ENCODE assay signal across 8 cellular contexts in the genomic region with DNA sequence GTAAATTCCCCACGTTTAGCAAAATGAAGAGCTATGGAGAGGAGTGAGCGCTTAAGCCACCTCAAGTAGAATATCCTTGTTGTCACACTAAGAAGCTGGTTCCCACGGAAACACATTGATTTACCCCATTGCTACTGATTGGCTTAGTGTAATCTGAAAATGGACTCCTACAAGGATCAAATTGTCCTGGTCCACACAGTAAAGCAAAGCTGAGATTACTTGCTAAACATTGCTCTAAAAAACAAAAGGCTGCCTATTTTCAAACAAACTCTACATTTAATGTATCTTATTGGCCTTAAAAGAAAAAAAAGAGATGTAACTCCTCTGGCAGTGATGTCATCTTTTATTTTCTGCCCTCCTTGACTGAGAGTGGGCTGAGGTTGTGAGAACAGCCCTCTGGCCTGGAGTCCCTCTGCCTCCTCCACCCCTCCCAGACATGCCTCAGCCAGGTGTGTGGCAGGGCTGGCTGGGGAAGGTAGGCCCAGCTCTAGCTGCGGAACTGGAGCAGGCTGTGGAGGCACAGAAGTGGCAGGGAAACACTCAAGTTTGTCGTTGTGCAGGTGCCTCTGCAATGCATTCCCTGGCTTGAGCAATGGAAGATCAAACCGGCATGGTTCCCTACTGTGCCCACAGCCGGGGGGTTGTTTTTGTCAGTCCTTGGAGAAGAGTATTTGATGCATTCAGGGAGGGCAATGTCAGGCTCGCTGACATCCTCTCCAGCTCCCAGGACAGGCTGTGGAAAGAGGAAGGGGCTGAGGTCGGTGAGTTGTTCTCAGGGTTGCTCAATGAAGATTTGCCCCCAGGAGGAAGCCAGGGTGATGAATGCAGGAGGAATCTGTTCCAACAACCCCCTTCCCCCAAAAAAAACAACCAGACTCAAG. TPM values are rescaled to one million over a fixed set of nuclear protein-coding genes. Genes with fewer than 3 reads are reported as not detected.
DNase-seq lines count a peak whose midpoint lies in the region; ATAC-seq, FAIRE-seq and TF ChIP-seq lines count a peak whose summit lies in the region.

No MANE protein-coding gene starts in this region.

- H3K36me3 ChIP-seq in GM12878 (ENCODE audit: control insufficient read depth in 2 of 2, insufficient read depth in 2 of 2, low read length in 1 of 2) = peaks cover 25 to 33% of the 10 kb centered on the region in 2 experiments

- peaks cover 32% of the 10 kb centered on the region for H3K79me2 ChIP-seq in GM12878 (ENCODE audit: control insufficient read depth, insufficient read depth, low read length)

- H3K4me3 ChIP-seq in GM12878 = no peak overlapping the region

- H3K4me1 Mint-ChIP-seq in stimulated activated effector memory CD8-positive, alpha-beta T cell treated with anti-CD3 and anti-CD28 coated beads, Interleukin-12 subunit alpha, Interleukin-12 subunit beta, amount 100 ng/mL, for 72 hours = peaks cover 58% of the 10 kb centered on the region

- SMC1A ChIA-PET in GM12878 (lab: Charles Lee; ENCODE audit: uncharacterized antibody, unreplicated experiment) = interaction anchor here (0.6 to 2.5 kb wide), 10 partner anchors 8 to 92 kb away, joined by 3 to 15 read pairs (median 4); no protein-coding TSS in a partner anchor

- no peak overlapping the region for H3K27ac ChIP-seq in GM12878 (ENCODE audit: control insufficient read depth, insufficient read depth)

- POLR2A ChIA-PET in GM12878 (lab: Charles Lee) = interaction anchor here (1.1 to 2.5 kb wide), 2 partner anchors 9 to 14 kb away, joined by 4 to 10 read pairs; a partner anchor contains a TSS

- in situ Hi-C loops in GM12878 (cut with MboI) = no loop called here

- no peaks in the 10 kb centered on the region for H3K9me3 Mint-ChIP-seq in stimulated activated effector memory CD8-positive, alpha-beta T cell treated with anti-CD3 and anti-CD28 coated beads, Interleukin-12 subunit alpha, Interleukin-12 subunit beta, amount 100 ng/mL, for 72 hours

- 76% methylated on average over 9 of the region's 9 CpGs for WGBS in GM12878 (ENCODE audit: insufficient coverage, insufficient replicate concordance, low lambda C conversion rate, missing lambda C conversion rate)

- ATAC-seq in GM12878 (peak; percentile 47), HG03196 (IDR thresholded peaks at IDR 0.05; ENCODE audit: unreplicated experiment) (no peak)
- ATAC-seq in stimulated activated effector memory CD8-positive, alpha-beta T cell treated with anti-CD3 and anti-CD28 coated beads, Interleukin-12 subunit alpha, Interleukin-12 subunit beta, amount 100 ng/mL, for 72 hours = peak; percentile 27

- TF ChIP-seq CTCF in GM12878 (IDR thresholded peaks at IDR 0.05 in 2 of 3, conservative IDR thresholded peaks at IDR 0.05 in 1 of 3; ENCODE audit: control insufficient read depth in 2 of 3, extremely low read depth in 1 of 3, insufficient read depth in 1 of 3, low read depth in 3 of 3, low read length in 3 of 3) = no peak

- H3K27me3 ChIP-seq in GM12878 (replicated peaks in 1 of 2; ENCODE audit: control insufficient read depth in 2 of 2, insufficient read depth in 2 of 2, low read length in 1 of 2) = no peaks in the 10 kb centered on the region

- H3K9me3 ChIP-seq in GM12878 (replicated peaks; ENCODE audit: control insufficient read depth, insufficient read depth, low read length) = no peaks in the 10 kb centered on the region

- no peaks in the 10 kb centered on the region; the same call in 1 of the 2 replicates for H4K20me1 ChIP-seq in GM12878 (ENCODE audit: control insufficient read depth, insufficient read depth)

- H3K4me3 Mint-ChIP-seq in stimulated activated effector memory CD8-positive, alpha-beta T cell treated with anti-CD3 and anti-CD28 coated beads, Interleukin-12 subunit alpha, Interleukin-12 subunit beta, amount 100 ng/mL, for 72 hours = peak overlapping the region; percentile 98

- peaks cover 74% of the 10 kb centered on the region for H3K36me3 Mint-ChIP-seq in stimulated activated effector memory CD8-positive, alpha-beta T cell treated with anti-CD3 and anti-CD28 coated beads, Interleukin-12 subunit alpha, Interleukin-12 subunit beta, amount 100 ng/mL, for 72 hours

- peak; percentile 84 for TF ChIP-seq POLR2A in GM12878 (IDR thresholded peaks at IDR 0.05; ENCODE audit: low read depth, low read length)

- DNase-seq in ELR (ENCODE audit: low read depth) = peak; percentile 76
- peak; percentile 47 for DNase-seq in NCI-H345 (lab: John Stamatoyannopoulos, UW)
- no peak for DNase-seq in GM12878 (ENCODE audit: low read depth, low spot score)
- DNase-seq in iPS-NIHi11 (ENCODE audit: low spot score) = peak; percentile 42
- DNase-seq in stimulated activated effector memory CD8-positive, alpha-beta T cell treated with anti-CD3 and anti-CD28 coated beads, Interleukin-12 subunit alpha, Interleukin-12 subunit beta, amount 100 ng/mL, for 72 hours (ENCODE audit: low spot score in 2 of 2) = no peak
- DNase-seq in stimulated activated CD4-positive, alpha-beta T cell treated with anti-CD3 and anti-CD28 coated beads, Interleukin-1b, Interleukin-23, amount 100 ng/mL, for 48 hours = no peak
- DNase-seq in D341Med (ENCODE audit: low spot score) = no peak

- no peak for TF ChIP-seq RAD21 in GM12878 (IDR thresholded peaks at IDR 0.05; ENCODE audit: insufficient read depth, low read depth, low read length)

- TF ChIP-seq EP300 in GM12878 (IDR thresholded peaks at IDR 0.05; ENCODE audit: borderline replicate concordance in 1 of 2, control insufficient read depth in 1 of 2, low read depth in 2 of 2, low read length in 2 of 2) = no peak

- FAIRE-seq in GM12878 (lab: Jason Lieb, UNC) = no peak

- no peak overlapping the region for H3K4me2 ChIP-seq in GM12878 (ENCODE audit: control insufficient read depth, insufficient read depth)

- peak overlapping the region; percentile 100 for H3K27ac Mint-ChIP-seq in stimulated activated effector memory CD8-positive, alpha-beta T cell treated with anti-CD3 and anti-CD28 coated beads, Interleukin-12 subunit alpha, Interleukin-12 subunit beta, amount 100 ng/mL, for 72 hours

- H2AFZ ChIP-seq in GM12878 (ENCODE audit: control insufficient read depth, low read depth, low read length) = no peak overlapping the region

- intact Hi-C loops in GM12878 (cut with micrococcal nuclease; ENCODE audit: unreplicated experiment) = no loop called here

- CTCF ChIA-PET in GM12878 (lab: Yijun Ruan, JAX) = interaction anchor here (0.8 to 1.6 kb wide), 5 partner anchors 14 to 35 kb away, joined by 3 to 5 read pairs (median 3); no protein-coding TSS in a partner anchor

- BruUV-seq in GM12878 (replicated peaks; lab: Mats Ljungman, UMichigan) = no TSS peak

- RAD21 ChIA-PET in GM12878 (lab: Charles Lee; ENCODE audit: unreplicated experiment) = interaction anchor here (0.7 to 3.7 kb wide), 8 partner anchors 9 to 99 kb away, joined by 3 to 14 read pairs (median 4); a partner anchor contains a TSS

- no peak overlapping the region for H3K9ac ChIP-seq in GM12878 (ENCODE audit: control insufficient read depth, insufficient read depth, low read length)

- no peaks in the 10 kb centered on the region; the same call in 1 of the 2 replicates for H3K4me1 ChIP-seq in GM12878 (ENCODE audit: control insufficient read depth, insufficient read depth, low read length)

TF ChIP-seq in GM12878, 131 proteins besides CTCF, POLR2A, EP300 and RAD21 (continues in another document):
- TF ChIP-seq NFXL1 (IDR thresholded peaks at IDR 0.05; ENCODE audit: borderline replicate concordance) = no peak
- peak; percentile 93 for TF ChIP-seq POLR2AphosphoS2 (IDR thresholded peaks at IDR 0.05; ENCODE audit: low read depth, low read length)
- no peak for TF ChIP-seq TBL1XR1 (IDR thresholded peaks at IDR 0.05; ENCODE audit: low read depth, low read length)
- no peak for TF ChIP-seq BACH1 (IDR thresholded peaks at IDR 0.05; ENCODE audit: borderline replicate concordance)
- peak; percentile 91 for TF ChIP-seq POLR2AphosphoS5 (IDR thresholded peaks at IDR 0.05; ENCODE audit: low read length)
- peak; percentile 10; the same call in 1 of the 3 replicates for TF ChIP-seq POU2F2 (IDR thresholded peaks at IDR 0.05; ENCODE audit: borderline replicate concordance, low read depth, low read length)
- TF ChIP-seq CBFB (IDR thresholded peaks at IDR 0.05; ENCODE audit: low read depth) = peak; percentile 21; the same call in 1 of the 2 replicates
- 0 out of 2 replicates have a peak, but pooled peaks have one; percentile 5 for TF ChIP-seq CHD2 (IDR thresholded peaks at IDR 0.05; ENCODE audit: borderline replicate concordance, low read depth, low read length)
- TF ChIP-seq CHD4 (IDR thresholded peaks at IDR 0.05) = no peak
- TF ChIP-seq, protein P1, sequence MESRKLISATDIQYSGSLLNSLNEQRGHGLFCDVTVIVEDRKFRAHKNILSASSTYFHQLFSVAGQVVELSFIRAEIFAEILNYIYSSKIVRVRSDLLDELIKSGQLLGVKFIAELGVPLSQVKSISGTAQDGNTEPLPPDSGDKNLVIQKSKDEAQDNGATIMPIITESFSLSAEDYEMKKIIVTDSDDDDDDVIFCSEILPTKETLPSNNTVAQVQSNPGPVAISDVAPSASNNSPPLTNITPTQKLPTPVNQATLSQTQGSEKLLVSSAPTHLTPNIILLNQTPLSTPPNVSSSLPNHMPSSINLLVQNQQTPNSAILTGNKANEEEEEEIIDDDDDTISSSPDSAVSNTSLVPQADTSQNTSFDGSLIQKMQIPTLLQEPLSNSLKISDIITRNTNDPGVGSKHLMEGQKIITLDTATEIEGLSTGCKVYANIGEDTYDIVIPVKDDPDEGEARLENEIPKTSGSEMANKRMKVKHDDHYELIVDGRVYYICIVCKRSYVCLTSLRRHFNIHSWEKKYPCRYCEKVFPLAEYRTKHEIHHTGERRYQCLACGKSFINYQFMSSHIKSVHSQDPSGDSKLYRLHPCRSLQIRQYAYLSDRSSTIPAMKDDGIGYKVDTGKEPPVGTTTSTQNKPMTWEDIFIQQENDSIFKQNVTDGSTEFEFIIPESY (IDR thresholded peaks at IDR 0.05) = no peak

RNA-seq across cellular contexts. Expression of a gene that starts 9.1 kb away (rescaled TPM):
- 102 and 109 TPM in 2 replicates for total RNA-seq in GM12878 (2013; cell fraction: nucleolus; rRNA removed)
- total RNA-seq in GM12878 (2014; rRNA removed) (17.6 and 19.9 TPM in 2 replicates), GM12878 (2014; rRNA removed; fragmentation: Illumina TruSeq; extraction: Trizol) (16.1 and 16.2 TPM in 2 replicates), GM12878 (2021) (42.1 and 47.3 TPM in 2 replicates)
- polyA plus RNA-seq in GM12878 (2011; ENCODE audit: low read depth) = 25.2 TPM
- polyA plus RNA-seq in GM12878 (2011; rRNA removed) (31.5 and 32.0 TPM in 2 replicates), GM12878 (2014; fragmentation: Illumina TruSeq; extraction: Trizol) (21.6 and 26.4 TPM in 2 replicates), GM12878 (2014; fragmentation: Nextera tagmentation; extraction: Ambion mirVana) (10 to 100 TPM in 1 of 2 experiments, 1 to 10 TPM in 1; 7.4 to 15.4 TPM), GM12878 (2014; rRNA removed) (20.2 and 25.4 TPM in 2 replicates), GM12878 (2016; fragmentation: Nextera tagmentation; extraction: Ambion mirVana) (10 to 100 TPM; 48.6 to 54.1 TPM)
- 29.9 and 31.3 TPM in 2 replicates for polyA plus RNA-seq in GM12878 (2011; cell fraction: cytosol; rRNA removed)
- polyA plus RNA-seq in GM12878 (2011; cell fraction: nucleus; rRNA removed) = 60.5 and 74.6 TPM in 2 replicates
- 49.8 and 49.9 TPM in 2 replicates for polyA plus RNA-seq in GM12878 (2012)
- 78.3 and 96.8 TPM in 2 replicates for polyA minus RNA-seq in GM12878 (2011; rRNA and poly(A)+ RNA removed)
- 15.2 and 23.9 TPM in 2 replicates for polyA minus RNA-seq in GM12878 (2011; cell fraction: cytosol; rRNA and poly(A)+ RNA removed)
- 201 and 273 TPM in 2 replicates for polyA minus RNA-seq in GM12878 (2011; cell fraction: nucleus; rRNA and poly(A)+ RNA removed)

Comparison
In these comparisons a context has a peak if more than half of its experiments do, and no peak if none do; other contexts are left out.
1. DNase-seq: peak in ELR (single experiment), NCI-H345 (single experiment) and iPS-NIHi11 (single experiment); none in GM12878 (single experiment), stimulated activated effector memory CD8-positive, alpha-beta T cell treated with anti-CD3 and anti-CD28 coated beads, Interleukin-12 subunit alpha, Interleukin-12 subunit beta, amount 100 ng/mL, for 72 hours (0 of 2), stimulated activated CD4-positive, alpha-beta T cell treated with anti-CD3 and anti-CD28 coated beads, Interleukin-1b, Interleukin-23, amount 100 ng/mL, for 48 hours (single experiment) and D341Med (single experiment).